In the genomic region with DNA sequence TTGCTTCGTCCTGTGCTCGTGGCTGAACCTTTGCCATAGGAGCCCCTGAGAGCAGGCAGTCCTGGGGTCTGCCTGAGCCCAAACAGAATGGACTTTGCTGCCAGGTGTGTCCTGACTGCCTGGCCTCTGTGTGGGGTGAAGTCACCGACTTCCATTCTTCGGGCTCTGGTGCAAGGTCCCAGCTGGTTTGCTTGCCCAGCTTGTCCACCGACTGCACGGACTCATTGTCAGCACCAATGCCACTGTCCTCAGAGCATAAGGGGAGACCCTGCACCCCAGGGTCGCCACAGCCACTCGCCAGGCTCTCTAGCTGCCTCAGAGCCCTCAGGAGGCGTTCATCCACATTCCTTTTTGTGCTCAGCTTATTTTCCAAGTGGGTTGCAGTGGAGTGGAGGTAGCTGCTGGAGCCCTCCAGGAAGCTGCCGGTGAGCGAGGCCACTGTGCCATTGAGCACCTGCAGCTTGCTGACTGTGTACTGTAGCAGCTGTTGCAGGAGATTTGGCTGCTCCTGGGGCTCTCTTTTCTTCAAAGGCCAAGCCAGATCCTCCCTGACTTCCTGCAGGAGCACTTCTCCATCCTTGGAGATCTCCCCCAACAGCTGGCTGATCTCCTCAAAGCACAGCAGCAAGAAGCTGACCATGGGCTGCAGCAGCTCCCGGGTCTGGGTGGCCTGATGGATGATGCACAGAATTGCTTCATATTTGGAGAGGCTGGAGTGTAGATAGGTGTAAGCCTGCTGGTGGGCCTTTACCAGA, we compare ENCODE assay signal across 1 cellular context.
TF ChIP-seq lines count a peak whose summit lies in the region.

No MANE protein-coding gene starts in this region.

TF ChIP-seq in HepG2, 621 proteins besides CTCF, POLR2A, EP300 and RAD21 (continued from another document):
- TF ChIP-seq, protein P1, sequence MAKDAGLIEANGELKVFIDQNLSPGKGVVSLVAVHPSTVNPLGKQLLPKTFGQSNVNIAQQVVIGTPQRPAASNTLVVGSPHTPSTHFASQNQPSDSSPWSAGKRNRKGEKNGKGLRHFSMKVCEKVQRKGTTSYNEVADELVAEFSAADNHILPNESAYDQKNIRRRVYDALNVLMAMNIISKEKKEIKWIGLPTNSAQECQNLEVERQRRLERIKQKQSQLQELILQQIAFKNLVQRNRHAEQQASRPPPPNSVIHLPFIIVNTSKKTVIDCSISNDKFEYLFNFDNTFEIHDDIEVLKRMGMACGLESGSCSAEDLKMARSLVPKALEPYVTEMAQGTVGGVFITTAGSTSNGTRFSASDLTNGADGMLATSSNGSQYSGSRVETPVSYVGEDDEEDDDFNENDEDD (CRISPR knock-in tag; IDR thresholded peaks at IDR 0.05; ENCODE audit: borderline replicate concordance), result no peak
- no peak for TF ChIP-seq MXD4 (CRISPR knock-in tag; IDR thresholded peaks at IDR 0.05)
- TF ChIP-seq, protein P2, sequence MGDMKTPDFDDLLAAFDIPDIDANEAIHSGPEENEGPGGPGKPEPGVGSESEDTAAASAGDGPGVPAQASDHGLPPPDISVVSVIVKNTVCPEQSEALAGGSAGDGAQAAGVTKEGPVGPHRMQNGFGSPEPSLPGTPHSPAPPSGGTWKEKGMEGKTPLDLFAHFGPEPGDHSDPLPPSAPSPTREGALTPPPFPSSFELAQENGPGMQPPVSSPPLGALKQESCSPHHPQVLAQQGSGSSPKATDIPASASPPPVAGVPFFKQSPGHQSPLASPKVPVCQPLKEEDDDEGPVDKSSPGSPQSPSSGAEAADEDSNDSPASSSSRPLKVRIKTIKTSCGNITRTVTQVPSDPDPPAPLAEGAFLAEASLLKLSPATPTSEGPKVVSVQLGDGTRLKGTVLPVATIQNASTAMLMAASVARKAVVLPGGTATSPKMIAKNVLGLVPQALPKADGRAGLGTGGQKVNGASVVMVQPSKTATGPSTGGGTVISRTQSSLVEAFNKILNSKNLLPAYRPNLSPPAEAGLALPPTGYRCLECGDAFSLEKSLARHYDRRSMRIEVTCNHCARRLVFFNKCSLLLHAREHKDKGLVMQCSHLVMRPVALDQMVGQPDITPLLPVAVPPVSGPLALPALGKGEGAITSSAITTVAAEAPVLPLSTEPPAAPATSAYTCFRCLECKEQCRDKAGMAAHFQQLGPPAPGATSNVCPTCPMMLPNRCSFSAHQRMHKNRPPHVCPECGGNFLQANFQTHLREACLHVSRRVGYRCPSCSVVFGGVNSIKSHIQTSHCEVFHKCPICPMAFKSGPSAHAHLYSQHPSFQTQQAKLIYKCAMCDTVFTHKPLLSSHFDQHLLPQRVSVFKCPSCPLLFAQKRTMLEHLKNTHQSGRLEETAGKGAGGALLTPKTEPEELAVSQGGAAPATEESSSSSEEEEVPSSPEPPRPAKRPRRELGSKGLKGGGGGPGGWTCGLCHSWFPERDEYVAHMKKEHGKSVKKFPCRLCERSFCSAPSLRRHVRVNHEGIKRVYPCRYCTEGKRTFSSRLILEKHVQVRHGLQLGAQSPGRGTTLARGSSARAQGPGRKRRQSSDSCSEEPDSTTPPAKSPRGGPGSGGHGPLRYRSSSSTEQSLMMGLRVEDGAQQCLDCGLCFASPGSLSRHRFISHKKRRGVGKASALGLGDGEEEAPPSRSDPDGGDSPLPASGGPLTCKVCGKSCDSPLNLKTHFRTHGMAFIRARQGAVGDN (CRISPR knock-in tag; IDR thresholded peaks at IDR 0.05), result no peak
- no peak for TF ChIP-seq HMG20A (CRISPR knock-in tag; IDR thresholded peaks at IDR 0.05; ENCODE audit: borderline replicate concordance)
- TF ChIP-seq U2AF2 (IDR thresholded peaks at IDR 0.05; ENCODE audit: low read depth, low read length), result no peak
- TF ChIP-seq, protein P3, sequence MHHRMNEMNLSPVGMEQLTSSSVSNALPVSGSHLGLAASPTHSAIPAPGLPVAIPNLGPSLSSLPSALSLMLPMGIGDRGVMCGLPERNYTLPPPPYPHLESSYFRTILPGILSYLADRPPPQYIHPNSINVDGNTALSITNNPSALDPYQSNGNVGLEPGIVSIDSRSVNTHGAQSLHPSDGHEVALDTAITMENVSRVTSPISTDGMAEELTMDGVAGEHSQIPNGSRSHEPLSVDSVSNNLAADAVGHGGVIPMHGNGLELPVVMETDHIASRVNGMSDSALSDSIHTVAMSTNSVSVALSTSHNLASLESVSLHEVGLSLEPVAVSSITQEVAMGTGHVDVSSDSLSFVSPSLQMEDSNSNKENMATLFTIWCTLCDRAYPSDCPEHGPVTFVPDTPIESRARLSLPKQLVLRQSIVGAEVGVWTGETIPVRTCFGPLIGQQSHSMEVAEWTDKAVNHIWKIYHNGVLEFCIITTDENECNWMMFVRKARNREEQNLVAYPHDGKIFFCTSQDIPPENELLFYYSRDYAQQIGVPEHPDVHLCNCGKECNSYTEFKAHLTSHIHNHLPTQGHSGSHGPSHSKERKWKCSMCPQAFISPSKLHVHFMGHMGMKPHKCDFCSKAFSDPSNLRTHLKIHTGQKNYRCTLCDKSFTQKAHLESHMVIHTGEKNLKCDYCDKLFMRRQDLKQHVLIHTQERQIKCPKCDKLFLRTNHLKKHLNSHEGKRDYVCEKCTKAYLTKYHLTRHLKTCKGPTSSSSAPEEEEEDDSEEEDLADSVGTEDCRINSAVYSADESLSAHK (CRISPR knock-in tag; IDR thresholded peaks at IDR 0.05; ENCODE audit: borderline replicate concordance), result no peak
- no peak for TF ChIP-seq ZFP62 (CRISPR knock-in tag; IDR thresholded peaks at IDR 0.05)
- no peak for TF ChIP-seq ZNF607 (CRISPR knock-in tag; IDR thresholded peaks at IDR 0.05; ENCODE audit: borderline replicate concordance)
- TF ChIP-seq XRCC5 (optimal IDR thresholded peaks at IDR 0.05; ENCODE audit: low read length), result no peak
- TF ChIP-seq PTBP1 (IDR thresholded peaks at IDR 0.05; ENCODE audit: low read depth, low read length, poor library complexity, severe bottlenecking), result no peak
- TF ChIP-seq ZSCAN21 (CRISPR knock-in tag; IDR thresholded peaks at IDR 0.05; ENCODE audit: borderline replicate concordance), result no peak
- TF ChIP-seq HOXA7 (CRISPR knock-in tag; IDR thresholded peaks at IDR 0.05), result no peak
